Comparison of ENCODE assay signal across 9 cellular contexts in the genomic region with DNA sequence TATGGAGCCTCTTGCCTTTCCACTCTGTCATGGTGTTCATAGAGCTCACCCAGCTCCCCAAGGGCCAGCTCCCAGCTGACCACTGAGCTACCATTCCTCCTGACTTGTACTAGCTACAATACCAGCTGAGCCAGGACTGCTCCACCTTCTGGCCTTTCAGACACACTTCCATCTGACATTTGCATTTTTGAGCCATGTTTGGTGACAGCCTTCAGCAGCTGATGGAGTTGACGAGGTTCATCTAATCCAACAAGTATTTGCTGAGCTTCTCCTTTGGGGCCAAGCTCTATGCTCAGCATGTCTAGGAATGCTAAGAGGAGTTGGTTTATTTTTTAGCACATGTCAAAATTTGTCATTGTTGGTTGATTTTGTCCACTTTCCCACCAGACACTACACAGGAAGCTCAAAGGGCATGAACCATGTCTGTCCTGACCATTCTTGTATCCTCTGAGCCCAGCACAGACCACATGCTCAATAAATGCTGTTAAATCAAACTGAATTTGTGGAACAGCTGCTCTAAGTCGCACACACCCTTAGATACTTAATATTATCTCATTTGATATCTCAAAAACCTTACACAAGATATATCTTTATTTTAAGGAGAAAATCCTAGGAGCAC.
DNase-seq lines count a peak whose midpoint lies in the region; ATAC-seq and TF ChIP-seq lines count a peak whose summit lies in the region.
"Had no signal": no experiment of that assay in that cellular context is flagged by ENCODE, and none has a peak within 500 bp of the region (broad histone marks: within the 10 kb centered on the region; RNA-seq: fewer than 3 reads in every experiment).

No MANE protein-coding gene starts in this region.

- WGBS in ovary, 3 donors: 86 to 89% (median 87%) methylated on average over 2 of the region's 2 CpGs

- H3K4me3 ChIP-seq in HAP-1 (no peak overlapping the region), ovary (no peak overlapping the region)
- H3K4me3 ChIP-seq: skin epidermis had no signal

- H3K27me3 ChIP-seq in HAP-1 (ENCODE audit: low read depth): no peaks in the 10 kb centered on the region
- H3K27me3 ChIP-seq in ovary: no peaks in the 10 kb centered on the region

- intact Hi-C loops in ovary (cut with DNase I): no loop called here

- H3K36me3 ChIP-seq in HAP-1 (replicated peaks) (no peaks in the 10 kb centered on the region), ovary (no peaks in the 10 kb centered on the region)

- H3K9me3 ChIP-seq in HAP-1 (no peaks in the 10 kb centered on the region), ovary (no peaks in the 10 kb centered on the region)

- H3K27ac ChIP-seq in ovary: no peak overlapping the region
- H3K27ac ChIP-seq: skin epidermis had no signal

- no peak for TF ChIP-seq EP300 in ovary (IDR thresholded peaks at IDR 0.05)

- DNase-seq in ACHN (peak; percentile 27), RKO (ENCODE audit: low spot score) (peak; percentile 48), iPS-NIHi11 (ENCODE audit: low spot score) (peak; percentile 28), HAP-1 (ENCODE audit: low spot score in 2 of 2) (no peak), ovary (no peak)
- no peak for DNase-seq in activated naive CD4-positive, alpha-beta T cell (lab: John Stamatoyannopoulos, UW)
- DNase-seq in stimulated activated CD4-positive, alpha-beta T cell treated with anti-CD3 and anti-CD28 coated beads, Interleukin-15, amount 100 ng/mL, for 24 hours: no peak

- no peaks in the 10 kb centered on the region for H3K4me1 ChIP-seq in HAP-1
- H3K4me1 ChIP-seq in ovary (ENCODE audit: insufficient read depth): no peaks in the 10 kb centered on the region

- TF ChIP-seq POLR2A in ovary (IDR thresholded peaks at IDR 0.05): no peak

- ATAC-seq in GM21381 (IDR thresholded peaks at IDR 0.05; ENCODE audit: unreplicated experiment): peak; percentile 70

- in situ Hi-C loops in ACHN (cut with HindIII; ENCODE audit: low pct_ligation_motif_present, low pct_unique_long_range_greater_than_20kb, low sequenced_read_pairs) (no loop called here), HAP-1 (cut with MboI; ENCODE audit: low sequenced_read_pairs) (no loop called here)

- TF ChIP-seq CTCF in ovary (IDR thresholded peaks at IDR 0.05): no peak

Comparison
In these comparisons a context has a peak if more than half of its experiments do, and no peak if none do; other contexts are left out.
1. DNase-seq: peak in ACHN (single experiment), RKO (single experiment) and iPS-NIHi11 (single experiment); none in HAP-1 (0 of 2), activated naive CD4-positive, alpha-beta T cell (0 of 4), stimulated activated CD4-positive, alpha-beta T cell treated with anti-CD3 and anti-CD28 coated beads, Interleukin-15, amount 100 ng/mL, for 24 hours (single experiment) and ovary (0 of 5).